8 cellular contexts compared by ENCODE assay signal in the genomic region with DNA sequence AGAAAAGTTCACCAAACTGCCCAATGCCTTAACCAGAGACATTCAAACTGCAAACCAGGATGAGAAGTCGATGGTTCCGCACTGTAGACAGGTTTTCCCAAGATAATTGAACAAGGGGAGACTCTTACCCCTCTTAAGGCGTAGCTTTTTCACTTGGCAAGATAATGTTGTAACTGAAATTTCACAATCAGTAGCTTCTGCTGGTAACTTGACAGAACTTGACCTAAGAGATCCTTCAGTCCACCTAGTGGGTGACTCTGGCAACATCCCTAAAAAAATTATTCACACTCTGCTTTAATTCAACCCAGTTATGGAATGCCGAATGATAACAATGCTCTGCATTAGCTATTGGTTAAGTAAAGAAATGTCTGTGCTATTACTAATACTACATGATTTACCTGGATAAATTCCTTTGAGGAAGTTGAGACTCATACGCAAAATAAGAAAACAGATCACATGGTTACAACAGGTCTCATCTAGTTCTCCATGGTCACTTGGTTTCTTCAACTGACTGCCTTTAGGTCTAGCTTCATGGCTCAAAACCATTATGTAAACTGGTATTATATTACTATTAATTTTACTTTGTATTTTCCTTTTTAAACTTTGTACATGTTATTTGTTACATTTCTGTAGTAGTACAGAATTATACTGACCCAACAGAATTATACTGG. TPM values are rescaled to one million over a fixed set of nuclear protein-coding genes. Genes with fewer than 3 reads are reported as not detected.
A peak's percentile ranks its signal among the peaks of the same experiment; 100 is the strongest.
DNase-seq lines count a peak whose midpoint lies in the region; ATAC-seq lines count a peak whose summit lies in the region.

No MANE protein-coding gene starts in this region.

- DNase-seq in NOMO-1 (lab: John Stamatoyannopoulos, UW; ENCODE audit: unreplicated experiment in 2 of 2), result peak; percentile 69 to 88
- no peak for DNase-seq in effector memory CD8-positive, alpha-beta T cell
- no peak for DNase-seq in naive B cell
- DNase-seq in stimulated activated naive CD8-positive, alpha-beta T cell treated with anti-CD3 and anti-CD28 coated beads, Interleukin-15, Interleukin-2, amounts not matched to agents 100 U/mL and 50 U/mL, for 24 hours, result no peak
- DNase-seq in T-helper 1 cell, result no peak
- DNase-seq in NCI-H1092 treated with DMSO at 0.1 percent for 48 hours (lab: John Stamatoyannopoulos, UW), result no peak

- H3K4me1 Mint-ChIP-seq in effector memory CD8-positive, alpha-beta T cell (ENCODE audit: low read depth in 2 of 2), result peaks cover 5 to 20% of the 10 kb centered on the region in 2 donors
- H3K4me1 Mint-ChIP-seq in naive B cell, result peaks cover 17 to 27% (median 21%) of the 10 kb centered on the region in 3 donors

- H3K27ac Mint-ChIP-seq in effector memory CD8-positive, alpha-beta T cell, result no peak overlapping the region
- peak overlapping the region in 1 of 6 donors; percentile 58 for H3K27ac Mint-ChIP-seq in naive B cell

- no peaks in the 10 kb centered on the region for H3K9me3 Mint-ChIP-seq in effector memory CD8-positive, alpha-beta T cell
- H3K9me3 Mint-ChIP-seq in naive B cell, result no peaks in the 10 kb centered on the region

- no peak overlapping the region for H3K4me3 Mint-ChIP-seq in effector memory CD8-positive, alpha-beta T cell
- H3K4me3 Mint-ChIP-seq in naive B cell, result no peak overlapping the region

- peak; percentile 72 for ATAC-seq in GM18861 (IDR thresholded peaks at IDR 0.05; ENCODE audit: unreplicated experiment)
- ATAC-seq in effector memory CD8-positive, alpha-beta T cell (replicated peaks), result peak; percentile 24
- ATAC-seq in naive B cell (ENCODE audit: low read depth in 2 of 2), result peak; percentile 56
- no peak for ATAC-seq in stimulated activated naive CD8-positive, alpha-beta T cell treated with anti-CD3 and anti-CD28 coated beads, Interleukin-15, Interleukin-2, amounts not matched to agents 100 U/mL and 50 U/mL, for 24 hours
- ATAC-seq in HG03097 (IDR thresholded peaks at IDR 0.05; ENCODE audit: low FRiP score, unreplicated experiment), result no peak

- no peaks in the 10 kb centered on the region for H3K36me3 Mint-ChIP-seq in effector memory CD8-positive, alpha-beta T cell (ENCODE audit: insufficient read depth)
- H3K36me3 Mint-ChIP-seq in naive B cell, result no peaks in the 10 kb centered on the region

- H3K27me3 Mint-ChIP-seq in effector memory CD8-positive, alpha-beta T cell, result no peaks in the 10 kb centered on the region
- H3K27me3 Mint-ChIP-seq in naive B cell, result no peaks in the 10 kb centered on the region

RNA-seq across cellular contexts. Expression of gene ELF2, which starts 9.1 kb away (rescaled TPM):
- 10 to 100 TPM; 40.5 to 56.7 (median 45.9) TPM for polyA plus RNA-seq in naive B cell (ENCODE audit: low read depth in 6 of 6)

Comparison
In these comparisons a context has a peak if more than half of its experiments do, and no peak if none do; other contexts are left out.
1. ATAC-seq: peak in GM18861 (single experiment), effector memory CD8-positive, alpha-beta T cell (single experiment) and naive B cell (2 of 2); none in stimulated activated naive CD8-positive, alpha-beta T cell treated with anti-CD3 and anti-CD28 coated beads, Interleukin-15, Interleukin-2, amounts not matched to agents 100 U/mL and 50 U/mL, for 24 hours (single experiment) and HG03097 (single experiment).
2. DNase-seq: peak in NOMO-1 (2 of 2); none in effector memory CD8-positive, alpha-beta T cell (0 of 3), naive B cell (single experiment), stimulated activated naive CD8-positive, alpha-beta T cell treated with anti-CD3 and anti-CD28 coated beads, Interleukin-15, Interleukin-2, amounts not matched to agents 100 U/mL and 50 U/mL, for 24 hours (single experiment), T-helper 1 cell (0 of 5) and NCI-H1092 treated with DMSO at 0.1 percent for 48 hours (single experiment).